Comparison of ENCODE assay signal across 9 cellular contexts in genomic region chr3:12138044-12138443, GRCh38. TPM values are rescaled to one million over a fixed set of nuclear protein-coding genes. Genes with fewer than 3 reads are reported as not detected.
DNase-seq lines count a peak whose midpoint lies in the region; ATAC-seq and TF ChIP-seq lines count a peak whose summit lies in the region.
"Had no signal": no experiment of that assay in that cellular context is flagged by ENCODE, and none has a peak within 500 bp of the region (broad histone marks: within the 10 kb centered on the region; RNA-seq: fewer than 3 reads in every experiment).

No MANE protein-coding gene starts in this region.

- 7% methylated on average over 1 of the region's 1 CpG for WGBS in right lobe of liver (ENCODE audit: insufficient coverage, low coverage, low lambda C conversion rate, missing lambda C conversion rate)

- TF ChIP-seq CTCF in GM12875 (IDR thresholded peaks at IDR 0.05; ENCODE audit: borderline replicate concordance, insufficient read depth, low read depth, low read length): peak; percentile 42; the same call in 1 of the 2 replicates
- TF ChIP-seq CTCF in right lobe of liver (IDR thresholded peaks at IDR 0.05): peak; percentile 28 to 53 (median 39)

- H3K4me3 ChIP-seq in GM12875 (ENCODE audit: low read depth, low read length) (no peak overlapping the region), Karpas-422 (ENCODE audit: low read length) (no peak overlapping the region), right lobe of liver (no peak overlapping the region)
- no peak overlapping the region for H3K4me3 ChIP-seq in effector memory CD4-positive, alpha-beta T cell (ENCODE audit: insufficient read depth, low read depth, low read length, poor library complexity, severe bottlenecking)

- intact Hi-C loops in right lobe of liver (cut with DNase I): loop anchor here (5.0 to 10.0 kb wide), 3 partner anchors 39 to 339 kb away; no protein-coding TSS in a partner anchor

- H3K4me2 ChIP-seq in Karpas-422 (ENCODE audit: low read depth, low read length, poor library complexity, severe bottlenecking): no peak overlapping the region

- H3K9me3 ChIP-seq in Karpas-422 (ENCODE audit: low read length) (no peaks in the 10 kb centered on the region), right lobe of liver (no peaks in the 10 kb centered on the region)
- no peaks in the 10 kb centered on the region for H3K9me3 ChIP-seq in effector memory CD4-positive, alpha-beta T cell (ENCODE audit: control insufficient read depth, low read length)

- H2AFZ ChIP-seq in Karpas-422 (ENCODE audit: low read length): no peak overlapping the region

- DNase-seq in Karpas-422 (peak; percentile 67), astrocyte of the hippocampus (ENCODE audit: low read depth, low spot score) (peak; percentile 34), right lobe of liver (peak in 2 of 3 donors; percentile 28 to 57), HuH-7.5 (ENCODE audit: low spot score) (no peak), NCI-H345 (lab: John Stamatoyannopoulos, UW) (no peak)
- no peak for DNase-seq in effector memory CD4-positive, alpha-beta T cell

- H3K9me2 ChIP-seq in Karpas-422 (replicated peaks; ENCODE audit: insufficient read depth, low read length): no peaks in the 10 kb centered on the region

- H4K20me1 ChIP-seq in Karpas-422 (ENCODE audit: insufficient read depth, low read depth, low read length): no peaks in the 10 kb centered on the region

- H3K36me3 ChIP-seq in Karpas-422 (ENCODE audit: insufficient read depth, low read length) (no peaks in the 10 kb centered on the region), right lobe of liver (no peaks in the 10 kb centered on the region)
- no peaks in the 10 kb centered on the region for H3K36me3 ChIP-seq in effector memory CD4-positive, alpha-beta T cell (ENCODE audit: control insufficient read depth, insufficient read depth, low read length)

- H3K27me3 ChIP-seq in Karpas-422 (ENCODE audit: low read length) (no peaks in the 10 kb centered on the region), right lobe of liver (no peaks in the 10 kb centered on the region)
- H3K27me3 ChIP-seq in effector memory CD4-positive, alpha-beta T cell (replicated peaks; ENCODE audit: control insufficient read depth, insufficient read depth, low read length, poor library complexity, severe bottlenecking): no peaks in the 10 kb centered on the region

- no peaks in the 10 kb centered on the region for H3K4me1 ChIP-seq in Karpas-422 (ENCODE audit: low read length)
- H3K4me1 ChIP-seq in right lobe of liver: no peaks in the 10 kb centered on the region
- no peaks in the 10 kb centered on the region for H3K4me1 ChIP-seq in effector memory CD4-positive, alpha-beta T cell (ENCODE audit: control insufficient read depth, insufficient read depth, low read length, poor library complexity, severe bottlenecking)

- H3K9ac ChIP-seq in Karpas-422 (ENCODE audit: low read length): no peak overlapping the region

- H3K27ac ChIP-seq in Karpas-422 (ENCODE audit: low read length): no peak overlapping the region
- H3K27ac ChIP-seq in right lobe of liver: no peak overlapping the region
- H3K27ac ChIP-seq in effector memory CD4-positive, alpha-beta T cell (ENCODE audit: insufficient read depth, low read length, poor library complexity, severe bottlenecking): no peak overlapping the region

- no peak for TF ChIP-seq POLR2A in right lobe of liver (IDR thresholded peaks at IDR 0.05)

- ATAC-seq in right lobe of liver: peak; percentile 63 to 84 (median 68)
- ATAC-seq in HG02642 (IDR thresholded peaks at IDR 0.05; ENCODE audit: poor library complexity, unreplicated experiment): no peak

- no peaks in the 10 kb centered on the region for H3K79me2 ChIP-seq in Karpas-422 (ENCODE audit: low read length)

RNA-seq across cellular contexts. Expression of gene TIMP4, which starts 20.7 kb away (rescaled TPM):
- total RNA-seq in Karpas-422 (2014; rRNA removed; shearing (Covaris generic); ENCODE audit: low replicate concordance): not detected in 2 replicates
- total RNA-seq in right lobe of liver: 1 to 10 TPM in 2 of 6 experiments, under 1 TPM in 3, not detected in 1; 0.35 to 2.2 (median 0.66) TPM
- total RNA-seq: T-helper 1 cell treated with Interleukin-12 subunit alpha and Interleukin-12 subunit beta and Interleukin-4 antibody, amounts not matched to agents 30 ng/mL and 1 ng/mL, for 36 hours had no signal

Comparison
In these comparisons a context has a peak if more than half of its experiments do, and no peak if none do; other contexts are left out.
1. DNase-seq: peak in Karpas-422 (single experiment), astrocyte of the hippocampus (single experiment) and right lobe of liver (2 of 3); none in effector memory CD4-positive, alpha-beta T cell (0 of 3), HuH-7.5 (single experiment) and NCI-H345 (single experiment).